In genomic region chr2:233352141-233352842, GRCh38 we compare ENCODE assay signal across 19 cellular contexts. TPM values are rescaled to one million over a fixed set of nuclear protein-coding genes. Genes with fewer than 3 reads are reported as not detected.
A peak's percentile ranks its signal among the peaks of the same experiment; 100 is the strongest.
DNase-seq lines count a peak whose midpoint lies in the region; ATAC-seq lines count a peak whose summit lies in the region.
"Had no signal": no experiment of that assay in that cellular context is flagged by ENCODE, and none has a peak within 500 bp of the region (broad histone marks: within the 10 kb centered on the region; RNA-seq: fewer than 3 reads in every experiment).

No MANE protein-coding gene starts in this region.

- CTCF ChIA-PET in T-cell (lab: Charles Lee): no interaction called here

- H3K36me3 Mint-ChIP-seq in activated T-cell treated with anti-CD3 and anti-CD28 coated beads, Interleukin-2, amount 50 U/mL, for 72 hours (ENCODE audit: insufficient read depth in 2 of 2): peaks cover 0 to 2% of the 10 kb centered on the region in 2 donors
- H3K36me3 Mint-ChIP-seq in T-cell: peaks cover 7% of the 10 kb centered on the region
- H3K36me3 Mint-ChIP-seq in memory B cell: peaks cover 5% of the 10 kb centered on the region
- H3K36me3 Mint-ChIP-seq in stimulated activated naive B cell treated with anti-CD40 and anti-IgM and Interleukin-4, amounts not matched to agents 10 μg/mL and 1 μg/mL and 100 μg/mL, for 72 hours: peaks cover 20 to 39% of the 10 kb centered on the region in 2 donors

- POLR2A ChIA-PET in T-cell (lab: Charles Lee): no interaction called here

- H3K9me3 Mint-ChIP-seq in activated T-cell treated with anti-CD3 and anti-CD28 coated beads, Interleukin-2, amount 50 U/mL, for 72 hours: no peaks in the 10 kb centered on the region
- H3K9me3 Mint-ChIP-seq in T-cell (no peaks in the 10 kb centered on the region), memory B cell (no peaks in the 10 kb centered on the region)
- no peaks in the 10 kb centered on the region for H3K9me3 Mint-ChIP-seq in stimulated activated naive B cell treated with anti-CD40 and anti-IgM and Interleukin-4, amounts not matched to agents 10 μg/mL and 1 μg/mL and 100 μg/mL, for 72 hours
- H3K9me3 Mint-ChIP-seq: CD8-positive, alpha-beta T cell had no signal

- ATAC-seq in activated T-cell treated with anti-CD3 and anti-CD28 coated beads, Interleukin-2, amount 50 U/mL, for 72 hours (replicated peaks in 1 of 2): no peak
- ATAC-seq in T-cell (replicated peaks in 1 of 4) (no peak), memory B cell (ENCODE audit: low read depth) (no peak), HG02623 (IDR thresholded peaks at IDR 0.05; ENCODE audit: unreplicated experiment) (no peak), GM19035 (IDR thresholded peaks at IDR 0.05; ENCODE audit: unreplicated experiment) (no peak)
- no peak for ATAC-seq in stimulated activated naive B cell treated with anti-CD40 and anti-IgM and Interleukin-4, amounts not matched to agents 10 μg/mL and 1 μg/mL and 100 μg/mL, for 72 hours (replicated peaks)
- ATAC-seq: CD8-positive, alpha-beta T cell had no signal

- H3K4me3 Mint-ChIP-seq in activated T-cell treated with anti-CD3 and anti-CD28 coated beads, Interleukin-2, amount 50 U/mL, for 72 hours: no peak overlapping the region
- H3K4me3 Mint-ChIP-seq in T-cell (peak overlapping the region; percentile 25 to 90 (median 47)), memory B cell (peak overlapping the region; percentile 85)
- peak overlapping the region; percentile 94 to 99 for H3K4me3 Mint-ChIP-seq in stimulated activated naive B cell treated with anti-CD40 and anti-IgM and Interleukin-4, amounts not matched to agents 10 μg/mL and 1 μg/mL and 100 μg/mL, for 72 hours

- H3K27ac Mint-ChIP-seq in activated T-cell treated with anti-CD3 and anti-CD28 coated beads, Interleukin-2, amount 50 U/mL, for 72 hours: no peak overlapping the region
- H3K27ac Mint-ChIP-seq in T-cell (peak overlapping the region in 1 of 2 donors; percentile 46), memory B cell (peak overlapping the region; percentile 74)
- peak overlapping the region; percentile 100 for H3K27ac Mint-ChIP-seq in stimulated activated naive B cell treated with anti-CD40 and anti-IgM and Interleukin-4, amounts not matched to agents 10 μg/mL and 1 μg/mL and 100 μg/mL, for 72 hours
- H3K27ac Mint-ChIP-seq: CD8-positive, alpha-beta T cell had no signal

- peak; percentile 15 to 17 for DNase-seq in activated T-cell treated with anti-CD3 and anti-CD28 coated beads, Interleukin-2, amount 50 U/mL, for 48 hours
- DNase-seq in activated T-cell treated with anti-CD3 and anti-CD28 coated beads, Interleukin-2, amount 50 U/mL, for 72 hours: no peak
- no peak for DNase-seq in T-cell
- no peak for DNase-seq in memory B cell (ENCODE audit: low spot score in 2 of 2)
- DNase-seq in stimulated activated naive B cell treated with anti-CD40 and anti-IgM and Interleukin-4, amounts not matched to agents 10 μg/mL and 1 μg/mL and 100 μg/mL, for 72 hours: no peak
- no peak for DNase-seq in NCI-H446 (lab: John Stamatoyannopoulos, UW)
- DNase-seq: activated CD4-positive, alpha-beta T cell treated with anti-CD3 and anti-CD28 coated beads, Interleukin-2, amount 50 U/mL, for 1 hour; activated T-cell treated with anti-CD3 and anti-CD28 coated beads, Interleukin-2, amount 50 U/mL, for 1 hour; CD8-positive, alpha-beta T cell; effector CD4-positive, alpha-beta T cell; NCI-H187; NK-92 treated with Interleukin-12 subunit alpha and Interleukin-12 subunit beta, amount 100 ng/mL, for 24 hours; RPMI8226 had no signal

- H3K4me1 Mint-ChIP-seq in activated T-cell treated with anti-CD3 and anti-CD28 coated beads, Interleukin-2, amount 50 U/mL, for 72 hours (ENCODE audit: low read depth): peaks cover 62% of the 10 kb centered on the region
- H3K4me1 Mint-ChIP-seq in T-cell: peaks cover 59 to 71% (median 63%) of the 10 kb centered on the region in 3 donors
- H3K4me1 Mint-ChIP-seq in memory B cell: peaks cover 70% of the 10 kb centered on the region
- H3K4me1 Mint-ChIP-seq in stimulated activated naive B cell treated with anti-CD40 and anti-IgM and Interleukin-4, amounts not matched to agents 10 μg/mL and 1 μg/mL and 100 μg/mL, for 72 hours: peaks cover 72 to 88% of the 10 kb centered on the region in 2 donors

- no peaks in the 10 kb centered on the region for H3K27me3 Mint-ChIP-seq in activated T-cell treated with anti-CD3 and anti-CD28 coated beads, Interleukin-2, amount 50 U/mL, for 72 hours (ENCODE audit: low read depth)
- H3K27me3 Mint-ChIP-seq in T-cell (no peaks in the 10 kb centered on the region), memory B cell (no peaks in the 10 kb centered on the region)
- no peaks in the 10 kb centered on the region for H3K27me3 Mint-ChIP-seq in stimulated activated naive B cell treated with anti-CD40 and anti-IgM and Interleukin-4, amounts not matched to agents 10 μg/mL and 1 μg/mL and 100 μg/mL, for 72 hours

RNA-seq across cellular contexts. Expression of gene DGKD, which starts 2.0 kb away (rescaled TPM):
- 10 to 100 TPM; 78.0 to 94.4 TPM for total RNA-seq in activated T-cell treated with anti-CD3 and anti-CD28 coated beads, Interleukin-2, amount 50 U/mL, for 72 hours
- total RNA-seq in T-cell: 100 to 1,000 TPM; 143 to 254 (median 163) TPM

RNA-seq across cellular contexts. Expression of gene SAG, which starts 44.7 kb away (rescaled TPM):
- total RNA-seq in activated T-cell treated with anti-CD3 and anti-CD28 coated beads, Interleukin-2, amount 50 U/mL, for 72 hours: under 1 TPM; 0.02 TPM
- under 1 TPM in 2 of 5 donors, not detected in 3; 0.03 to 0.37 TPM for total RNA-seq in T-cell
- total RNA-seq: esophagus muscularis mucosa, GM23248, HepG2, thoracic aorta had no signal

Comparison
In these comparisons a context has a peak if more than half of its experiments do, and no peak if none do; other contexts are left out.
1. DNase-seq: peak in activated T-cell treated with anti-CD3 and anti-CD28 coated beads, Interleukin-2, amount 50 U/mL, for 48 hours (2 of 2); none in activated T-cell treated with anti-CD3 and anti-CD28 coated beads, Interleukin-2, amount 50 U/mL, for 72 hours (0 of 2), T-cell (0 of 34), memory B cell (0 of 2), stimulated activated naive B cell treated with anti-CD40 and anti-IgM and Interleukin-4, amounts not matched to agents 10 μg/mL and 1 μg/mL and 100 μg/mL, for 72 hours (single experiment) and NCI-H446 (0 of 2).
2. H3K4me3 Mint-ChIP-seq: peak in T-cell (3 of 3), memory B cell (single experiment) and stimulated activated naive B cell treated with anti-CD40 and anti-IgM and Interleukin-4, amounts not matched to agents 10 μg/mL and 1 μg/mL and 100 μg/mL, for 72 hours (2 of 2); none in activated T-cell treated with anti-CD3 and anti-CD28 coated beads, Interleukin-2, amount 50 U/mL, for 72 hours (0 of 2).